In the genomic region with DNA sequence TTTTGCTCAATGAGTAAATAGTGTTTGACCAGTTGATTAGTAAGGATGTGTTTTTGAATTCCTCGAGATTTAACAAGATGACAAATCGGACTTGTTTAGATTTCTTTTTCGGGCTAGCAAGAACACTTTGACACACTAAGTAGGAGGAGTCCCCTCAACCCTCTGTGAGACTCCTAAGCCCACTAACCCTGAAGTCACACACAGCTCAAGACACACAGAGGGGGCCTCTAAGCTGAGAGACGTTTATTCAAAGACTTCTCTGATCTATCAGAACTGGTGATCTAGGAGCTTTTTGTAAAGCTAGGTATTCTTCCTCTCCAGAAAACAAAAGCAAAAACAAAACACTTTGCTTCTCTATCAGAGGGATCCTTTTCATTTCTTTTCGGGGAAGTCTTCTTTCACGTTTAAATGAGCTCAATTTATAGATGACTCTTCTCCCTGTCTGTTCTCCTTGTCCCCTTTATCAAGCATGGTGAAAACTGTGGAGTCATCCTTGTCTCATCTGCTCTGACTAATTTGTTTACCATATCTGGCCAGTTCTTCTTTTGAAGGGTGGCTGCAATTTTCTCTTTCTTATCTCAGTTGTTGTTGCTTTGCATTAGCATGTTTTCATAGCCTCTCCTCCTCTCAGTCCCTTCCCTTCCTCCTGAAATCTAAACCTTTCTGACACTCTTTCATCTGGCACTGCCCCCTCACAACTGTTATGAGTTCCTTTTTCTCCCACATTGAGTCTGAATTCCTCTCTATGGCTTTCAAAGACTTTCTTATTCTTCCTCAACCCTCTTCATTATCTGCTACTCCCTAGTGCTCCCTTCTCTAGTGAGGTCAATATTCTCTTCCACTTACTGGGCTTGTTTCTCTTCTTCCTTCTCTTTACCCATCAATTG, we compare ENCODE assay signal across 1 cellular context.
A peak's percentile ranks its signal among the peaks of the same experiment; 100 is the strongest.
TF ChIP-seq lines count a peak whose summit lies in the region.

No MANE protein-coding gene starts in this region.

TF ChIP-seq in K562, 482 proteins besides CTCF, POLR2A, EP300 and RAD21 (continued from another document and continues in another):
- TF ChIP-seq, protein P1, sequence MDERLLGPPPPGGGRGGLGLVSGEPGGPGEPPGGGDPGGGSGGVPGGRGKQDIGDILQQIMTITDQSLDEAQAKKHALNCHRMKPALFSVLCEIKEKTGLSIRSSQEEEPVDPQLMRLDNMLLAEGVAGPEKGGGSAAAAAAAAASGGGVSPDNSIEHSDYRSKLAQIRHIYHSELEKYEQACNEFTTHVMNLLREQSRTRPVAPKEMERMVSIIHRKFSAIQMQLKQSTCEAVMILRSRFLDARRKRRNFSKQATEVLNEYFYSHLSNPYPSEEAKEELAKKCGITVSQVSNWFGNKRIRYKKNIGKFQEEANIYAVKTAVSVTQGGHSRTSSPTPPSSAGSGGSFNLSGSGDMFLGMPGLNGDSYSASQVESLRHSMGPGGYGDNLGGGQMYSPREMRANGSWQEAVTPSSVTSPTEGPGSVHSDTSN (CRISPR knock-in tag; IDR thresholded peaks at IDR 0.05; ENCODE audit: low read depth): no peak
- TF ChIP-seq, protein P1 (tag; conservative IDR thresholded peaks at IDR 0.05; ENCODE audit: low read depth): peak; percentile 92
- TF ChIP-seq HBP1 (CRISPR knock-in tag; IDR thresholded peaks at IDR 0.05) (peak; percentile 55; the same call in 1 of the 2 replicates), DEAF1 (CRISPR knock-in tag; IDR thresholded peaks at IDR 0.05) (peak; percentile 35), FOXP1 (CRISPR knock-in tag; IDR thresholded peaks at IDR 0.05) (peak; percentile 99), HLTF (IDR thresholded peaks at IDR 0.05) (0 out of 2 replicates have a peak, but pooled peaks have one; percentile 73), FOXA3 (CRISPR knock-in tag; conservative IDR thresholded peaks at IDR 0.05 in 1 of 2, IDR thresholded peaks at IDR 0.05 in 1 of 2) (peak in 1 of 2 experiments; percentile 74; a peak in 2 of 4 replicates), TAF9B (IDR thresholded peaks at IDR 0.05; ENCODE audit: partially characterized antibody) (peak; percentile 77), PHTF2 (CRISPR knock-in tag; IDR thresholded peaks at IDR 0.05) (no peak), ARID2 (IDR thresholded peaks at IDR 0.05) (peak; percentile 34; the same call in 1 of the 2 replicates), ARID1B (IDR thresholded peaks at IDR 0.05) (peak; percentile 97), CEBPB (tag; IDR thresholded peaks at IDR 0.05) (peak; percentile 47; the same call in 1 of the 2 replicates), NCOA4 (IDR thresholded peaks at IDR 0.05; ENCODE audit: partially characterized antibody) (peak; percentile 42), RBBP5 (IDR thresholded peaks at IDR 0.05; ENCODE audit: borderline replicate concordance, insufficient read depth, low read length, poor library complexity, severe bottlenecking) (peak; percentile 55), ATF2 (CRISPR knock-in tag; IDR thresholded peaks at IDR 0.05) (no peak), JUND (IDR thresholded peaks at IDR 0.05; ENCODE audit: borderline replicate concordance, low read depth, low read length) (peak; percentile 97), JUND (tag; IDR thresholded peaks at IDR 0.05; ENCODE audit: borderline replicate concordance, low read depth, low read length) (peak; percentile 97), CBFA2T2 (conservative IDR thresholded peaks at IDR 0.05) (peak; percentile 70), MAX (CRISPR knock-in tag; IDR thresholded peaks at IDR 0.05) (no peak), NFIC (IDR thresholded peaks at IDR 0.05) (peak; percentile 70), MTA1 (IDR thresholded peaks at IDR 0.05; ENCODE audit: borderline replicate concordance) (peak; percentile 95), ARNT (IDR thresholded peaks at IDR 0.05) (peak; percentile 70 to 95; a peak in 3 of 4 replicates), TEAD4 (IDR thresholded peaks at IDR 0.05; ENCODE audit: low read length) (peak; percentile 72), TEAD4 (CRISPR knock-in tag; IDR thresholded peaks at IDR 0.05; ENCODE audit: borderline replicate concordance) (no peak), NCOR1 (IDR thresholded peaks at IDR 0.05) (peak; percentile 78), TEAD1 (CRISPR knock-in tag; IDR thresholded peaks at IDR 0.05) (0 out of 4 replicates have a peak, but pooled peaks of 1 of the 2 experiments have one; percentile 24), ZNF197 (CRISPR knock-in tag; IDR thresholded peaks at IDR 0.05; ENCODE audit: low read depth) (0 out of 2 replicates have a peak, but pooled peaks have one; percentile 36), ETS2 (tag; IDR thresholded peaks at IDR 0.05; ENCODE audit: borderline replicate concordance, poor library complexity, severe bottlenecking) (no peak), HMG20A (CRISPR knock-in tag; conservative IDR thresholded peaks at IDR 0.05) (0 out of 2 replicates have a peak, but pooled peaks have one; percentile 13), NFE2 (IDR thresholded peaks at IDR 0.05; ENCODE audit: low read depth) (peak; percentile 100), NFE2L1 (tag; IDR thresholded peaks at IDR 0.05; ENCODE audit: borderline replicate concordance, low read depth) (peak; percentile 98), TRIM28 (IDR thresholded peaks at IDR 0.05) (0 out of 2 replicates have a peak, but pooled peaks have one; percentile 62), BACH1 (tag; IDR thresholded peaks at IDR 0.05) (peak; percentile 99), TCFL5 (CRISPR knock-in tag; conservative IDR thresholded peaks at IDR 0.05) (no peak), HDGF (IDR thresholded peaks at IDR 0.05) (peak; percentile 91), ZNF583 (CRISPR knock-in tag; IDR thresholded peaks at IDR 0.05) (no peak), ZNF384 (IDR thresholded peaks at IDR 0.05; ENCODE audit: low read depth, low read length) (peak; percentile 8; the same call in 1 of the 2 replicates), ZMIZ1 (IDR thresholded peaks at IDR 0.05; ENCODE audit: low read depth in 2 of 2, low read length in 2 of 2) (peak in 1 of 2 experiments; percentile 54; a peak in 2 of 4 replicates), ATF3 (IDR thresholded peaks at IDR 0.05) (peak; percentile 95), ATF3 (CRISPR knock-in tag; conservative IDR thresholded peaks at IDR 0.05) (peak; percentile 86), FOXJ2 (tag; IDR thresholded peaks at IDR 0.05) (peak; percentile 92), C11orf30 (IDR thresholded peaks at IDR 0.05; ENCODE audit: low read depth) (peak; percentile 99), MECOM (CRISPR knock-in tag; IDR thresholded peaks at IDR 0.05) (peak; percentile 73), SLC30A9 (CRISPR knock-in tag; IDR thresholded peaks at IDR 0.05) (no peak), OTX1 (CRISPR knock-in tag; IDR thresholded peaks at IDR 0.05) (peak; percentile 87), MAZ (CRISPR knock-in tag; conservative IDR thresholded peaks at IDR 0.05 in 1 of 2, IDR thresholded peaks at IDR 0.05 in 1 of 2) (peak; percentile 55 to 65; a peak in 3 of 4 replicates), SIN3B (IDR thresholded peaks at IDR 0.05; ENCODE audit: low read depth) (no peak), COPS2 (conservative IDR thresholded peaks at IDR 0.05) (no peak)
- TF ChIP-seq, protein P2, sequence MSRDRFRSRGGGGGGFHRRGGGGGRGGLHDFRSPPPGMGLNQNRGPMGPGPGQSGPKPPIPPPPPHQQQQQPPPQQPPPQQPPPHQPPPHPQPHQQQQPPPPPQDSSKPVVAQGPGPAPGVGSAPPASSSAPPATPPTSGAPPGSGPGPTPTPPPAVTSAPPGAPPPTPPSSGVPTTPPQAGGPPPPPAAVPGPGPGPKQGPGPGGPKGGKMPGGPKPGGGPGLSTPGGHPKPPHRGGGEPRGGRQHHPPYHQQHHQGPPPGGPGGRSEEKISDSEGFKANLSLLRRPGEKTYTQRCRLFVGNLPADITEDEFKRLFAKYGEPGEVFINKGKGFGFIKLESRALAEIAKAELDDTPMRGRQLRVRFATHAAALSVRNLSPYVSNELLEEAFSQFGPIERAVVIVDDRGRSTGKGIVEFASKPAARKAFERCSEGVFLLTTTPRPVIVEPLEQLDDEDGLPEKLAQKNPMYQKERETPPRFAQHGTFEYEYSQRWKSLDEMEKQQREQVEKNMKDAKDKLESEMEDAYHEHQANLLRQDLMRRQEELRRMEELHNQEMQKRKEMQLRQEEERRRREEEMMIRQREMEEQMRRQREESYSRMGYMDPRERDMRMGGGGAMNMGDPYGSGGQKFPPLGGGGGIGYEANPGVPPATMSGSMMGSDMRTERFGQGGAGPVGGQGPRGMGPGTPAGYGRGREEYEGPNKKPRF (IDR thresholded peaks at IDR 0.05; ENCODE audit: low read depth, low read length): no peak
- TF ChIP-seq, protein P3, sequence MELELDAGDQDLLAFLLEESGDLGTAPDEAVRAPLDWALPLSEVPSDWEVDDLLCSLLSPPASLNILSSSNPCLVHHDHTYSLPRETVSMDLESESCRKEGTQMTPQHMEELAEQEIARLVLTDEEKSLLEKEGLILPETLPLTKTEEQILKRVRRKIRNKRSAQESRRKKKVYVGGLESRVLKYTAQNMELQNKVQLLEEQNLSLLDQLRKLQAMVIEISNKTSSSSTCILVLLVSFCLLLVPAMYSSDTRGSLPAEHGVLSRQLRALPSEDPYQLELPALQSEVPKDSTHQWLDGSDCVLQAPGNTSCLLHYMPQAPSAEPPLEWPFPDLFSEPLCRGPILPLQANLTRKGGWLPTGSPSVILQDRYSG (tag; conservative IDR thresholded peaks at IDR 0.05; ENCODE audit: low read depth): peak; percentile 85
